Comparison of ENCODE assay signal across 13 cellular contexts in the genomic region with DNA sequence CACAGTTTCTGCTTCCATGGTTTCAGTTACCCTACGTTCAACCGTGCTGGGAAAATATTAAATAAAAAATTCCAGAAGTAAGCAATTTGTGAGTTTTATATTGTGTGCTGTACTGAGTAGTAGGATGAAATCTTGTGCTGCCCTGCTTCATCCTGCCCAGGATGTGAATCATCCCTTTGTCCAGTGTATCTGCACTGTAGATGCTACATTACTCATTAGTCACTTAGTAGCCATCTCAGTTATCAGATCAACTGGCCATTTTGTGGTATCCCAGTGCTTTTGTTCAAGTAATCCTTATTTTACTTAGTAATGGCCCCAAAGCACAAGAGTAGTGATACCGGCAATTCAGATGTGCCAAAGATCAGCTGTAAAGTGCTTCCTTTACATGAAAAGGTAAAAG.
DNase-seq lines count a peak whose midpoint lies in the region; ATAC-seq and TF ChIP-seq lines count a peak whose summit lies in the region.
"Had no signal": no experiment of that assay in that cellular context is flagged by ENCODE, and none has a peak within 500 bp of the region (broad histone marks: within the 10 kb centered on the region; RNA-seq: fewer than 3 reads in every experiment).

No MANE protein-coding gene starts in this region.

- no peak overlapping the region for H2BK15ac ChIP-seq in neuronal stem cell (ENCODE audit: low read length)

- H2AFZ ChIP-seq in osteoblast (ENCODE audit: low read length) (peak overlapping the region; percentile 79), neuronal stem cell (ENCODE audit: low read length) (no peak overlapping the region)

- no peak overlapping the region for H3K23ac ChIP-seq in neuronal stem cell (ENCODE audit: low read depth, low read length, poor library complexity)

- no peak overlapping the region for H3K18ac ChIP-seq in neuronal stem cell (ENCODE audit: low read length)

- H3K27me3 ChIP-seq in RWPE2 (ENCODE audit: insufficient read depth, poor library complexity, severe bottlenecking): no peaks in the 10 kb centered on the region
- no peaks in the 10 kb centered on the region for H3K27me3 ChIP-seq in osteoblast (ENCODE audit: insufficient read depth, low read length)
- H3K27me3 ChIP-seq in neuronal stem cell (ENCODE audit: control insufficient read depth in 3 of 3, insufficient read depth in 3 of 3, low read depth in 1 of 3, low read length in 3 of 3): no peaks in the 10 kb centered on the region
- H3K27me3 ChIP-seq in right atrium auricular region: no peaks in the 10 kb centered on the region

- no peaks in the 10 kb centered on the region for H4K20me1 ChIP-seq in osteoblast (ENCODE audit: insufficient read depth, low read length)

- no peak for TF ChIP-seq CTCF in RWPE2 (IDR thresholded peaks at IDR 0.05; ENCODE audit: poor library complexity, severe bottlenecking)
- TF ChIP-seq CTCF in epithelial cell of esophagus (IDR thresholded peaks at IDR 0.05; ENCODE audit: insufficient read depth, low read depth, low read length, missing control alignments): no peak
- no peak for TF ChIP-seq CTCF in osteoblast (IDR thresholded peaks at IDR 0.05; ENCODE audit: extremely low read depth, low read depth, low read length)
- TF ChIP-seq CTCF in right atrium auricular region (IDR thresholded peaks at IDR 0.05): no peak

- peak; percentile 90 for DNase-seq in EL
- peak; percentile 59 for DNase-seq in RWPE2 (ENCODE audit: low spot score)
- peak; percentile 84 for DNase-seq in epithelial cell of esophagus (ENCODE audit: low read depth)
- no peak for DNase-seq in osteoblast (ENCODE audit: insufficient read length, low spot score, missing footprints)
- DNase-seq in neuronal stem cell (ENCODE audit: low spot score): no peak
- no peak for DNase-seq in HuH-7 (ENCODE audit: low spot score)
- no peak for DNase-seq in right atrium auricular region (ENCODE audit: low spot score)
- DNase-seq in activated CD8-positive, alpha-beta memory T cell treated with anti-CD3 and anti-CD28 coated beads, Interleukin-2, amount 50 U/mL, for 48 hours: no peak
- DNase-seq: aorta, lower lobe of right lung, posterior cingulate gyrus, T-helper 2 cell had no signal

- no peak overlapping the region for H2BK12ac ChIP-seq in neuronal stem cell (ENCODE audit: low read length)

- H3K4me1 ChIP-seq in RWPE2 (ENCODE audit: insufficient read depth, poor library complexity, severe bottlenecking): peaks cover 38% of the 10 kb centered on the region
- H3K4me1 ChIP-seq in osteoblast (ENCODE audit: insufficient read depth, low read length): peaks cover 49% of the 10 kb centered on the region
- H3K4me1 ChIP-seq in neuronal stem cell (ENCODE audit: control insufficient read depth in 2 of 2, insufficient read depth in 1 of 2, low read depth in 1 of 2, low read length in 2 of 2): peaks cover 3 to 4% of the 10 kb centered on the region in 2 donors
- no peaks in the 10 kb centered on the region for H3K4me1 ChIP-seq in right atrium auricular region
- H3K4me1 ChIP-seq: lower lobe of right lung had no signal

- H3K79me1 ChIP-seq in neuronal stem cell (ENCODE audit: low read depth, low read length): no peaks in the 10 kb centered on the region

- no peak overlapping the region for H4K91ac ChIP-seq in neuronal stem cell (ENCODE audit: low read depth, low read length, poor library complexity)

- H3K27ac ChIP-seq in RWPE2 (ENCODE audit: poor library complexity, severe bottlenecking) (peak overlapping the region; percentile 82), osteoblast (ENCODE audit: low read depth, low read length) (peak overlapping the region; percentile 82), neuronal stem cell (replicated peaks; ENCODE audit: low read length) (no peak overlapping the region), right atrium auricular region (no peak overlapping the region)
- H3K27ac ChIP-seq: lower lobe of right lung had no signal

- no CpG with 5 or more reads among the region's 3 CpGs for WGBS in neuronal stem cell (ENCODE audit: extremely low coverage in 2 of 2, insufficient read length in 2 of 2, insufficient replicate concordance in 1 of 2), 2 donors

- H3K36me3 ChIP-seq in RWPE2 (ENCODE audit: low read depth) (no peaks in the 10 kb centered on the region), osteoblast (ENCODE audit: insufficient read depth, low read length) (no peaks in the 10 kb centered on the region), neuronal stem cell (replicated peaks in 1 of 2; ENCODE audit: control insufficient read depth in 2 of 2, insufficient read depth in 2 of 2, low read length in 2 of 2) (no peaks in the 10 kb centered on the region), right atrium auricular region (no peaks in the 10 kb centered on the region)
- H3K36me3 ChIP-seq: lower lobe of right lung, thoracic aorta had no signal

- peak overlapping the region; percentile 64 for H3K4me2 ChIP-seq in osteoblast (ENCODE audit: insufficient read depth, low read length)
- H3K4me2 ChIP-seq in neuronal stem cell (ENCODE audit: insufficient read depth, low read length, poor library complexity, severe bottlenecking): no peak overlapping the region

- H2BK120ac ChIP-seq in neuronal stem cell (ENCODE audit: low read depth, low read length): no peak overlapping the region

- H3K4ac ChIP-seq in neuronal stem cell (ENCODE audit: low read length): no peak overlapping the region

- H4K8ac ChIP-seq in neuronal stem cell (ENCODE audit: low read depth, low read length): no peak overlapping the region

- H3K79me2 ChIP-seq in osteoblast (ENCODE audit: insufficient read depth, low read length): no peaks in the 10 kb centered on the region

- no peak overlapping the region for H3K9ac ChIP-seq in neuronal stem cell (ENCODE audit: low read depth, low read length, poor library complexity)

- no peaks in the 10 kb centered on the region for H3K9me3 ChIP-seq in RWPE2 (ENCODE audit: severe bottlenecking)
- H3K9me3 ChIP-seq in osteoblast (ENCODE audit: low read depth, low read length): no peaks in the 10 kb centered on the region
- H3K9me3 ChIP-seq in neuronal stem cell (replicated peaks in 1 of 2; ENCODE audit: control insufficient read depth in 2 of 2, insufficient read depth in 1 of 2, low read depth in 1 of 2, low read length in 2 of 2): no peaks in the 10 kb centered on the region
- no peaks in the 10 kb centered on the region for H3K9me3 ChIP-seq in right atrium auricular region
- H3K9me3 ChIP-seq: lower lobe of right lung, thoracic aorta had no signal

- H2AK5ac ChIP-seq in neuronal stem cell (ENCODE audit: low read depth, low read length): no peak overlapping the region

- no peak overlapping the region for H3K14ac ChIP-seq in neuronal stem cell (ENCODE audit: low read length)

- ATAC-seq in RWPE2 (ENCODE audit: low read depth): peak; percentile 99
- ATAC-seq: lower lobe of right lung had no signal

- H3K4me3 ChIP-seq in RWPE2 (ENCODE audit: severe bottlenecking): no peak overlapping the region
- no peak overlapping the region for H3K4me3 ChIP-seq in epithelial cell of esophagus (ENCODE audit: low read length)
- H3K4me3 ChIP-seq in osteoblast (ENCODE audit: insufficient read depth, low read length): no peak overlapping the region
- no peak overlapping the region for H3K4me3 ChIP-seq in neuronal stem cell (ENCODE audit: low read length in 2 of 2)
- H3K4me3 ChIP-seq in right atrium auricular region: no peak overlapping the region
- H3K4me3 ChIP-seq: lower lobe of right lung, thoracic aorta had no signal

- no peak overlapping the region for H2BK5ac ChIP-seq in neuronal stem cell (ENCODE audit: low read length)

Comparison
In these comparisons a context has a peak if more than half of its experiments do, and no peak if none do; other contexts are left out.
1. DNase-seq: peak in EL (single experiment), RWPE2 (single experiment) and epithelial cell of esophagus (single experiment); none in osteoblast (single experiment), neuronal stem cell (single experiment), HuH-7 (single experiment), right atrium auricular region (single experiment) and activated CD8-positive, alpha-beta memory T cell treated with anti-CD3 and anti-CD28 coated beads, Interleukin-2, amount 50 U/mL, for 48 hours (single experiment).
2. H3K27ac ChIP-seq: peak in RWPE2 (single experiment) and osteoblast (single experiment); none in neuronal stem cell (single experiment) and right atrium auricular region (0 of 2).